9 cellular contexts compared by ENCODE assay signal in the genomic region with DNA sequence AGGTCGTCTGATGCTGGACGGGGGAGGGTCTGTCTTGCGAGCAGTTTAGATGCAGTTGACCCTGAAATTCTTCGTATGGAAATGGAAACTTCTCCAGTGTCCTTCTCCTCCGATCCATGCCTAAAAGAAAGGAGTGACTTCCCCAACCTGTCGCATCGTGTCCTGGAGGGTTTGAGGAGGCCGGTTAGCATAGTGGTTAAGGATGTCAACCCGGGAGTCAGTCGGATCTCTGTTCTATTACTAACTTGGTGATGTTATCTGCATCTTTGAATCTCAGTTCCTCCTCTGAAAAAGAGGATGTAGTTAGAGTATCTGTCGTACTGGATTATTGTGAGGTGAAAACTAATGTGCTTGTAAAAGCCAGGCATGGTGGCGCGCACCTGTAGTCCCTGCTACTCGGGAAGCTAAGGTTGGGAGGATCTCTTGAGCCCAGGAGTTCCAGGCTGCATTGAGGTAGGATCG. TPM values are rescaled to one million over a fixed set of nuclear protein-coding genes. Genes with fewer than 3 reads are reported as not detected.
DNase-seq lines count a peak whose midpoint lies in the region; FAIRE-seq and TF ChIP-seq lines count a peak whose summit lies in the region.
"Had no signal": no experiment of that assay in that cellular context is flagged by ENCODE, and none has a peak within 500 bp of the region (broad histone marks: within the 10 kb centered on the region; RNA-seq: fewer than 3 reads in every experiment).

No MANE protein-coding gene starts in this region.

- no peaks in the 10 kb centered on the region for H3K36me3 Mint-ChIP-seq in activated T-cell treated with anti-CD3 and anti-CD28 coated beads, Interleukin-2, amount 50 U/mL, for 24 hours (ENCODE audit: low read depth)
- H3K36me3 Mint-ChIP-seq in activated naive CD8-positive, alpha-beta T cell = no peaks in the 10 kb centered on the region

- no peak for TF ChIP-seq EP300 in stomach (IDR thresholded peaks at IDR 0.05)

- FAIRE-seq in frontal cortex (lab: Jason Lieb, UNC) = no peak

- peak overlapping the region; percentile 54 for H3K4me3 Mint-ChIP-seq in activated T-cell treated with anti-CD3 and anti-CD28 coated beads, Interleukin-2, amount 50 U/mL, for 24 hours
- peak overlapping the region; percentile 81 for H3K4me3 Mint-ChIP-seq in activated naive CD8-positive, alpha-beta T cell

- 0 out of 2 replicates have a peak, but pooled peaks cover 6% of the 10 kb centered on the region for H3K27me3 ChIP-seq in iPS-20b (ENCODE audit: insufficient read depth, low read length)
- H3K27me3 ChIP-seq in stomach = peaks cover 0 to 74% (median 40%) of the 10 kb centered on the region in 3 donors

- H3K27ac ChIP-seq in iPS-20b (ENCODE audit: low read length) = no peak overlapping the region
- no peak overlapping the region for H3K27ac ChIP-seq in stomach
- H3K27ac ChIP-seq: C4-2B had no signal

- TF ChIP-seq POLR2A in stomach (IDR thresholded peaks at IDR 0.05) = no peak

- H3K4me3 ChIP-seq in iPS-20b (ENCODE audit: low read length) (peak overlapping the region; percentile 90), stomach (peak overlapping the region in 3 of 4 donors; percentile 38 to 53 (median 51))

- H3K9ac ChIP-seq in iPS-20b (ENCODE audit: low read depth, low read length) = peak overlapping the region; percentile 61; the same call in 1 of the 2 replicates

- H3K9me3 Mint-ChIP-seq in activated T-cell treated with anti-CD3 and anti-CD28 coated beads, Interleukin-2, amount 50 U/mL, for 24 hours = no peaks in the 10 kb centered on the region
- no peaks in the 10 kb centered on the region for H3K9me3 Mint-ChIP-seq in activated naive CD8-positive, alpha-beta T cell (ENCODE audit: low read depth)

- H3K4me1 Mint-ChIP-seq in activated T-cell treated with anti-CD3 and anti-CD28 coated beads, Interleukin-2, amount 50 U/mL, for 24 hours (ENCODE audit: low read depth) = peaks cover 13% of the 10 kb centered on the region
- peaks cover 13% of the 10 kb centered on the region for H3K4me1 Mint-ChIP-seq in activated naive CD8-positive, alpha-beta T cell (ENCODE audit: low read depth)

- DNase-seq in activated T-cell treated with anti-CD3 and anti-CD28 coated beads, Interleukin-2, amount 50 U/mL, for 24 hours = no peak
- no peak for DNase-seq in activated T-cell treated with anti-CD3 and anti-CD28 coated beads, Interleukin-2, amount 50 U/mL, for 1 hour
- no peak for DNase-seq in stomach
- DNase-seq in NCI-H2107 (lab: John Stamatoyannopoulos, UW) = no peak
- DNase-seq in frontal cortex (ENCODE audit: low spot score in 2 of 2) = no peak
- no peak for DNase-seq in HuH-7.5 (ENCODE audit: low spot score)

- no peaks in the 10 kb centered on the region for H3K36me3 ChIP-seq in iPS-20b (ENCODE audit: insufficient read depth, low read depth, low read length)
- H3K36me3 ChIP-seq in stomach = no peaks in the 10 kb centered on the region

- TF ChIP-seq CTCF in stomach (IDR thresholded peaks at IDR 0.05) = no peak

- H3K9me3 ChIP-seq in iPS-20b (ENCODE audit: insufficient read depth, low read depth, low read length) = no peaks in the 10 kb centered on the region
- H3K9me3 ChIP-seq in stomach = peaks cover 0 to 2% (median 0%) of the 10 kb centered on the region in 4 donors

- no peak overlapping the region for H3K27ac Mint-ChIP-seq in activated T-cell treated with anti-CD3 and anti-CD28 coated beads, Interleukin-2, amount 50 U/mL, for 24 hours
- H3K27ac Mint-ChIP-seq in activated naive CD8-positive, alpha-beta T cell = no peak overlapping the region

- intact Hi-C loops in stomach (cut with DNase I; ENCODE audit: low total_unique reads) = no loop called here

- H3K4me1 ChIP-seq in iPS-20b (ENCODE audit: insufficient read depth, low read length) (no peaks in the 10 kb centered on the region), stomach (peaks cover 15 to 19% (median 17%) of the 10 kb centered on the region in 4 donors)

- 36 to 50% (median 39%) methylated on average over 15 of the region's 15 CpGs for whole genome bisulfite sequencing in stomach, 5 donors

- H3K27me3 Mint-ChIP-seq in activated T-cell treated with anti-CD3 and anti-CD28 coated beads, Interleukin-2, amount 50 U/mL, for 24 hours = peaks cover 63% of the 10 kb centered on the region
- peaks cover 39% of the 10 kb centered on the region for H3K27me3 Mint-ChIP-seq in activated naive CD8-positive, alpha-beta T cell

RNA-seq across cellular contexts. Expression of a gene that starts 0.7 kb away (rescaled TPM):
- total RNA-seq in stomach (under 1 TPM in 2 of 5 donors, not detected in 3; under 0.01 to 0.37 TPM), frontal cortex (15.9 TPM)
- polyA plus RNA-seq in stomach = under 1 TPM in 1 of 3 donors, not detected in 2; 0.15 TPM

Comparison
In these comparisons a context has a peak if more than half of its experiments do, and no peak if none do; other contexts are left out.
1. RNA of a gene that starts 0.7 kb away (total RNA-seq): 15.9 TPM in frontal cortex (single experiment); under 0.01 to 0.37 TPM in stomach; every median in the first group is over 10 times any median in the second.